In the genomic region with DNA sequence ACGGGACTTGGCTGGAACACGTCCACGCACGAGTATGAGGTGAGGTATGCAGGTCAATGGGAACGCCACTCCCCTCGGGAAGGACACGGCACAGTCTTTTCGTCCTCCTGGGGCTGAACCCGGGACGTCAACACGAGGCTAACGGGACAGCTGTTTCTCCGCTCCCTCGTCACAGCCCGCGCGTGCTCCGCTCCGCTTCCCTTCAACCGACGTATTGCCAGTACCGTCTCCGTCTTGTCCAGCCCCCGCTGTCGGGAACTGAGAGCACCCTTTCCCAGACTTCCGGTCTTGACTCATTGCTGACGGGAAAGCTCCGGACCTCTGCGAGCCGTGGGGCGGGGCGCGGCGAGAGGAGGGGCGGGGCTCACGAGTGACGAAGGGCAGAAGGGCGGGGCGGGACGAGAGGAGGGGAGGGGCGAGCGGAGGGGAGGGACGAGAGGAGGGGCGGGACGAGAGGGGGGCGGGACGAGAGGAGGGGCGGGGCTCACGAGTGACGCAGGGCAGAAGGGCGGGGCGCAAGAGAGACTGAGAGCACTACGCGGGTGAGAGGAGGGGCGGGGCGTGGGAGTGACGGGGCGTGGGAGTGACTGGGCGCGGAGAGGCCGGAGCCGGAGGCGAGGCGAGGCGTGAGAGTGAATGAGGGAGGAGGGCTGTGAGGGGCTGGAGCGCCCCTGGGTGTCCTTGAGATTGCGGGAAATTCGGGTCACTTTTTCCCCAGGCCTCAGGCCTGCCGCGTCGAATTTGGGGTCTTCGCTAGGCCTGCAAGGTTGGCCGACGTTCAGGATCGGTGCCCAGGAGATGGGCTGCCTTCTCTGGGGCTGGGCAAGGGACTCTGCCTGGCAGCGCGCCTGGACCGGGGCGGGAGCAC, we compare ENCODE assay signal across 8 cellular contexts. TPM values are rescaled to one million over a fixed set of nuclear protein-coding genes. Genes with fewer than 3 reads are reported as not detected.
DNase-seq lines count a peak whose midpoint lies in the region; ATAC-seq and TF ChIP-seq lines count a peak whose summit lies in the region.

No MANE protein-coding gene starts in this region.

- peaks cover 45% of the 10 kb centered on the region for H3K4me1 Mint-ChIP-seq in activated CD4-positive, alpha-beta T cell treated with anti-CD3 and anti-CD28 coated beads, Interleukin-2, amount 10 ng/mL, durations not matched to agents 24 days and 14 days

- intact Hi-C loops in activated CD4-positive, alpha-beta T cell treated with anti-CD3 and anti-CD28 coated beads, Interleukin-2, amount 10 ng/mL, durations not matched to agents 24 days and 14 days (cut with micrococcal nuclease): loop anchor here (1.0 to 10.0 kb wide), 2 partner anchors 9 to 345 kb away; a partner anchor contains a TSS

- no peaks in the 10 kb centered on the region for H3K27me3 Mint-ChIP-seq in activated CD4-positive, alpha-beta T cell treated with anti-CD3 and anti-CD28 coated beads, Interleukin-2, amount 10 ng/mL, durations not matched to agents 24 days and 14 days

- DNase-seq in NCI-H526 treated with DMSO at 0.1 percent for 48 hours (lab: John Stamatoyannopoulos, UW): peak; percentile 98
- DNase-seq in activated CD4-positive, alpha-beta T cell treated with anti-CD3 and anti-CD28 coated beads, Interleukin-2, amount 10 ng/mL, durations not matched to agents 24 days and 14 days: peak; percentile 98
- DNase-seq in coronary artery (ENCODE audit: low spot score): peak; percentile 99
- DNase-seq in left lobe of liver (ENCODE audit: low spot score): peak; percentile 97
- peak; percentile 93 for DNase-seq in stimulated activated CD4-positive, alpha-beta T cell treated with anti-CD3 and anti-CD28 coated beads, Interleukin-1b, Interleukin-23, amount 100 ng/mL, for 48 hours

- TF ChIP-seq CTCF in C4-2B (conservative IDR thresholded peaks at IDR 0.05): no peak
- no peak for TF ChIP-seq CTCF in coronary artery (IDR thresholded peaks at IDR 0.05)

- ATAC-seq in GM19372 (IDR thresholded peaks at IDR 0.05; ENCODE audit: low read depth, unreplicated experiment) (peak; percentile 88), HG03520 (IDR thresholded peaks at IDR 0.05; ENCODE audit: unreplicated experiment) (peak; percentile 74), left lobe of liver (peak; percentile 91)

- peak overlapping the region; percentile 76 for H3K27ac ChIP-seq in C4-2B
- H3K27ac ChIP-seq in coronary artery: peak overlapping the region; percentile 90 to 99

- peak overlapping the region; percentile 83 for H3K4me3 Mint-ChIP-seq in activated CD4-positive, alpha-beta T cell treated with anti-CD3 and anti-CD28 coated beads, Interleukin-2, amount 10 ng/mL, durations not matched to agents 24 days and 14 days

- no peaks in the 10 kb centered on the region for H3K9me3 Mint-ChIP-seq in activated CD4-positive, alpha-beta T cell treated with anti-CD3 and anti-CD28 coated beads, Interleukin-2, amount 10 ng/mL, durations not matched to agents 24 days and 14 days

- H3K4me3 ChIP-seq in coronary artery: peak overlapping the region; percentile 86

- H3K36me3 Mint-ChIP-seq in activated CD4-positive, alpha-beta T cell treated with anti-CD3 and anti-CD28 coated beads, Interleukin-2, amount 10 ng/mL, durations not matched to agents 24 days and 14 days (ENCODE audit: low read depth): peaks cover 4% of the 10 kb centered on the region

- peak overlapping the region; percentile 92 for H3K27ac Mint-ChIP-seq in activated CD4-positive, alpha-beta T cell treated with anti-CD3 and anti-CD28 coated beads, Interleukin-2, amount 10 ng/mL, durations not matched to agents 24 days and 14 days

RNA-seq across cellular contexts. Expression of a gene that starts 22.2 kb away (rescaled TPM):
- not detected in 2 replicates for total RNA-seq in activated CD4-positive, alpha-beta T cell treated with anti-CD3 and anti-CD28 coated beads, Interleukin-2, amount 10 ng/mL, durations not matched to agents 24 days and 14 days
- not detected for total RNA-seq in left lobe of liver

Comparison
In these comparisons a context has a peak if more than half of its experiments do, and no peak if none do; other contexts are left out.
1. Peak in every context shown above with its lines: DNase-seq, ATAC-seq, H3K4me3 ChIP-seq and H3K27ac ChIP-seq.